Comparison of ENCODE assay signal across 13 cellular contexts in genomic region chr22:29129644-29130201, GRCh38. TPM values are rescaled to one million over a fixed set of nuclear protein-coding genes. Genes with fewer than 3 reads are reported as not detected.
A peak's percentile ranks its signal among the peaks of the same experiment; 100 is the strongest.
DNase-seq lines count a peak whose midpoint lies in the region; ATAC-seq and FAIRE-seq lines count a peak whose summit lies in the region.
"Had no signal": no experiment of that assay in that cellular context is flagged by ENCODE, and none has a peak within 500 bp of the region (broad histone marks: within the 10 kb centered on the region; RNA-seq: fewer than 3 reads in every experiment).

No MANE protein-coding gene starts in this region.

- no peak for ATAC-seq in GM21723 (IDR thresholded peaks at IDR 0.05; ENCODE audit: unreplicated experiment)

- DNase-seq in NCI-H748 (lab: John Stamatoyannopoulos, UW; ENCODE audit: unreplicated experiment), result peak; percentile 11
- DNase-seq in NCI-H748 treated with DMSO at 0.1 percent for 48 hours (lab: John Stamatoyannopoulos, UW), result no peak
- peak; percentile 23 for DNase-seq in RCC 7860 (ENCODE audit: low spot score)
- DNase-seq in stromal cell of bone marrow (ENCODE audit: low read depth), result peak; percentile 22
- no peak for DNase-seq in HT-29 (ENCODE audit: low spot score)
- DNase-seq in SW 1271 (lab: John Stamatoyannopoulos, UW), result no peak
- DNase-seq: activated B cell treated with CpG ODN at 0.5 μM for 24 hours; brain microvascular endothelial cell; DMS79 treated with DMSO at 0.1 percent for 48 hours; NCI-H187; stimulated activated CD4-positive, alpha-beta T cell treated with anti-CD3 and anti-CD28 coated beads, Interleukin-4, amount 100 ng/mL, for 1 hour had no signal

- FAIRE-seq in RCC 7860 (lab: Jason Lieb, UNC) (no peak), islet of Langerhans (lab: Jason Lieb, UNC) (peak; percentile 43)

RNA-seq across cellular contexts. Expression of gene KREMEN1, which starts 56.9 kb away (rescaled TPM):
- total RNA-seq in HT-29 (2014; rRNA removed; shearing (Covaris generic)), result 4.6 and 6.8 TPM in 2 replicates
- total RNA-seq: activated B cell treated with CpG ODN at 0.5 μM for 24 hours had no signal

Comparison
In these comparisons a context has a peak if more than half of its experiments do, and no peak if none do; other contexts are left out.
1. DNase-seq: peak in NCI-H748 (single experiment), RCC 7860 (single experiment) and stromal cell of bone marrow (single experiment); none in NCI-H748 treated with DMSO at 0.1 percent for 48 hours (single experiment), HT-29 (single experiment) and SW 1271 (0 of 2).